8 cellular contexts compared by ENCODE assay signal in the genomic region with DNA sequence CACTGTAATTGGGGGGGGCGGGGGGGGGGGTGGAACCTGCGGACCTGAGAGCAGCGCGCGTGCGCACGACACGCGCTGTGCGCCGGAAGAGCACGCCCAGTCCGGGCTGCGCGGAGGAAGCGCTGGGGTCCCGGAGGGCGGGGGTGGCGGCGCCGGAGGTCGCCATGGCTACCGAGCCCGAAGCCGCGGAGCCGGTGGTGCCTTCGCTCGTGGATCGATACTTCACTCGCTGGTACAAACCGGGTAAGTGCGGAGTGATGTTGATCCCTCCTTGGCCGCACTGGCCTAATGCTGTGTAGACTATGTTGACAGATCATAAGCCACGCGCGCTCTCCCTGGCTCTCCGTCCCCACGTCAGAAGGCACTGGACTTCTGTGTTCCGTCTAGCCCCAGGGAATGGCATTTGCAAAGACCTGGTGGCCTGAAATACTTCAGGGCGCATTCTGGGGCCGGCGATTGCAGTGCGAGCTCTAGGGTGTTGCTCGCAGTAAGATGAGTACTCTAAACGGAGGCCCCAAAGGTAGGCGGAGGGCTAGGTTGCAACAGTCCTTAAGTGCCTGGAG. TPM values are rescaled to one million over a fixed set of nuclear protein-coding genes. Genes with fewer than 3 reads are reported as not detected.
DNase-seq lines count a peak whose midpoint lies in the region; ATAC-seq and TF ChIP-seq lines count a peak whose summit lies in the region.

TSS of gene ABITRAM (plus strand) at position 78 of the 563 bp plus-strand sequence. CDS start at position 165, 87 bp downstream.

- TF ChIP-seq POLR2A in breast epithelium (IDR thresholded peaks at IDR 0.05) = no peak

- H3K4me1 ChIP-seq in breast epithelium = peaks cover 0 to 10% of the 10 kb centered on the region in 2 donors

- peak; percentile 79 for ATAC-seq in HG02973 (IDR thresholded peaks at IDR 0.05; ENCODE audit: unreplicated experiment)

- intact Hi-C loops in breast epithelium (cut with DNase I; ENCODE audit: low total_unique reads) = loop anchor here (5.0 kb wide), 1 partner anchor 382 kb away; no protein-coding TSS in a partner anchor

- no peaks in the 10 kb centered on the region for H3K36me3 ChIP-seq in breast epithelium

- TF ChIP-seq CTCF in breast epithelium (IDR thresholded peaks at IDR 0.05) = no peak

- DNase-seq in SIG-M5 treated with dmso at 0.1 percent for 504 hours (lab: John Stamatoyannopoulos, UW; ENCODE audit: unreplicated experiment) = peak; percentile 75
- DNase-seq in SIG-M5 (lab: John Stamatoyannopoulos, UW) = no peak
- DNase-seq in NCI-H2029 (lab: John Stamatoyannopoulos, UW) = peak; percentile 75
- DNase-seq in UCSD-AML1 (lab: John Stamatoyannopoulos, UW; ENCODE audit: unreplicated experiment) = peak; percentile 94
- peak in 1 of 2 donors; percentile 55 for DNase-seq in breast epithelium (ENCODE audit: low spot score in 2 of 2)
- peak; percentile 95 for DNase-seq in iPS-NIHi11 (ENCODE audit: low spot score)

- H3K27me3 ChIP-seq in breast epithelium = no peaks in the 10 kb centered on the region

- H3K4me3 ChIP-seq in breast epithelium = peak within 1 kb of the TSS; percentile 75 to 85 (median 83)
- H3K4me3 ChIP-seq in skin epidermis = peak within 1 kb of the TSS; percentile 71 to 93 (median 81)

- H3K9me3 ChIP-seq in breast epithelium = no peaks in the 10 kb centered on the region

- H3K27ac ChIP-seq in breast epithelium (peak within 1 kb of the TSS; percentile 95), skin epidermis (peak within 1 kb of the TSS; percentile 50 to 95 (median 90))

RNA-seq across cellular contexts. Expression of gene ABITRAM, which starts in this region (rescaled TPM):
- total RNA-seq in breast epithelium = 10 to 100 TPM in 1 of 3 donors, 1 to 10 TPM in 2; 9.1 to 13.9 (median 9.5) TPM
